ENCODE assay signal across 29 cellular contexts in the genomic region with DNA sequence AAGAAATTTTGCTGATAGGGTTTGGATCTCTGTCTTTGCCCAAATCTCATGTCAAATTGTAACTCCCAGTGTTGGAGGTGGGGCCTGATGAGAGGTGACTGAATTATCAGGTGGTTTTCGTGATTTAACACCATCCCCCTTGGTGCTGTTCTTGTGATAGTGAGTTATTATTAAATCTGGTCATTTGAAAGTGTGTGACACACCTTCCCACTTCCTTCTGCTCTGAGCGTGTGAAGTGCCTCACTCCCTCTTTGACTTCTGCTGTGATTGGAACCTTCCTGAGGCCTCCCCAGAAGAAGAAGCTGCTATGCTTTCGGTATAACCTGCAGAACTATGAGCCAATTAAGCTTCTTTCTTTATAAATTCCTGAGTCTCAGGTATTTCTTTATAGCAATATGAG.
"Had no signal": no experiment of that assay in that cellular context is flagged by ENCODE, and none has a peak within 500 bp of the region (broad histone marks: within the 10 kb centered on the region; RNA-seq: fewer than 3 reads in every experiment).

No MANE protein-coding gene starts in this region.

- H2AFZ ChIP-seq: parathyroid adenoma had no signal

- FAIRE-seq: small intestine had no signal

- H3K4me3 Mint-ChIP-seq: naive thymus-derived CD4-positive, alpha-beta T cell; nephron; neural crest cell; stimulated activated effector memory CD8-positive, alpha-beta T cell treated with anti-CD3 and anti-CD28 coated beads, Interleukin-12 subunit alpha, Interleukin-12 subunit beta, amount 100 ng/mL, for 72 hours; stimulated activated naive CD8-positive, alpha-beta T cell treated with anti-CD3 and anti-CD28 coated beads, Interleukin-15, amount 100 ng/mL, for 72 hours; type B pancreatic cell had no signal

- H3K4me1 ChIP-seq: parathyroid adenoma, psoas muscle, right lobe of liver, sigmoid colon, suprapubic skin, testis, tibial artery, transverse colon, upper lobe of right lung, uterus had no signal

- H3K79me2 ChIP-seq: parathyroid adenoma had no signal

- H3K4me1 Mint-ChIP-seq: nephron; neural crest cell; stimulated activated effector memory CD8-positive, alpha-beta T cell treated with anti-CD3 and anti-CD28 coated beads, Interleukin-12 subunit alpha, Interleukin-12 subunit beta, amount 100 ng/mL, for 72 hours; stimulated activated naive CD8-positive, alpha-beta T cell treated with anti-CD3 and anti-CD28 coated beads, Interleukin-15, amount 100 ng/mL, for 72 hours had no signal

- H3K4me3 ChIP-seq: psoas muscle, right lobe of liver, sigmoid colon, suprapubic skin, testis, tibial artery, transverse colon, upper lobe of right lung, uterus had no signal

- ATAC-seq: naive thymus-derived CD4-positive, alpha-beta T cell; psoas muscle; right cardiac atrium; right lobe of liver; stimulated activated effector memory CD8-positive, alpha-beta T cell treated with anti-CD3 and anti-CD28 coated beads, Interleukin-12 subunit alpha, Interleukin-12 subunit beta, amount 100 ng/mL, for 72 hours; stimulated activated naive CD8-positive, alpha-beta T cell treated with anti-CD3 and anti-CD28 coated beads, Interleukin-15, amount 100 ng/mL, for 72 hours; stimulated activated naive CD8-positive, alpha-beta T cell treated with anti-CD3 and anti-CD28 coated beads, Interleukin-15, Interleukin-2, amounts not matched to agents 100 U/mL and 50 U/mL, for 24 hours; upper lobe of right lung had no signal

- H3K9ac ChIP-seq: parathyroid adenoma had no signal

- H3K27ac Mint-ChIP-seq: naive thymus-derived CD4-positive, alpha-beta T cell; nephron; progenitor cell of endocrine pancreas; stimulated activated effector memory CD8-positive, alpha-beta T cell treated with anti-CD3 and anti-CD28 coated beads, Interleukin-12 subunit alpha, Interleukin-12 subunit beta, amount 100 ng/mL, for 72 hours; stimulated activated naive CD8-positive, alpha-beta T cell treated with anti-CD3 and anti-CD28 coated beads, Interleukin-15, amount 100 ng/mL, for 72 hours; type B pancreatic cell had no signal

- H3K27me3 ChIP-seq: neutrophil, right lobe of liver, sigmoid colon, suprapubic skin, testis, tibial artery, transverse colon, upper lobe of right lung, uterus had no signal

- DNase-seq: naive thymus-derived CD4-positive, alpha-beta T cell; nucleus accumbens; posterior cingulate gyrus; psoas muscle; right cardiac atrium; right lobe of liver; sigmoid colon; small intestine; stimulated activated CD4-positive, alpha-beta T cell treated with anti-CD3 and anti-CD28 coated beads, Interleukin-15, amount 100 ng/mL, for 24 hours; stimulated activated CD4-positive, alpha-beta T cell treated with anti-CD3 and anti-CD28 coated beads, Interleukin-2, amount 100 ng/mL, for 24 hours; stimulated activated CD4-positive, alpha-beta T cell treated with anti-CD3 and anti-CD28 coated beads, Interleukin-2, amount 100 ng/mL, for 48 hours; stimulated activated CD4-positive, alpha-beta T cell treated with anti-CD3 and anti-CD28 coated beads, Interleukin-4, amount 100 ng/mL, for 24 hours; stimulated activated naive CD4-positive, alpha-beta T cell; stimulated activated naive CD8-positive, alpha-beta T cell treated with anti-CD3 and anti-CD28 coated beads, Interleukin-15, amount 100 ng/mL, for 72 hours; stimulated activated naive CD8-positive, alpha-beta T cell treated with anti-CD3 and anti-CD28 coated beads, Interleukin-15, Interleukin-2, amounts not matched to agents 100 U/mL and 50 U/mL, for 24 hours; substantia nigra; testis; tibial artery; transverse colon; upper lobe of right lung; uterus had no signal

- H3K27me3 Mint-ChIP-seq: naive thymus-derived CD4-positive, alpha-beta T cell; progenitor cell of endocrine pancreas; stimulated activated naive CD8-positive, alpha-beta T cell treated with anti-CD3 and anti-CD28 coated beads, Interleukin-15, amount 100 ng/mL, for 72 hours; type B pancreatic cell had no signal

- H3K9me3 ChIP-seq: neutrophil, psoas muscle, sigmoid colon, testis, transverse colon, upper lobe of right lung, uterus had no signal

- H3K36me3 ChIP-seq: neutrophil, right lobe of liver, sigmoid colon, suprapubic skin, tibial artery, transverse colon, upper lobe of right lung, uterus had no signal

- H3K27ac ChIP-seq: neutrophil, parathyroid adenoma, psoas muscle, right lobe of liver, sigmoid colon, suprapubic skin, testis, tibial artery, transverse colon, upper lobe of right lung, uterus had no signal

- H3K36me3 Mint-ChIP-seq: naive thymus-derived CD4-positive, alpha-beta T cell; stimulated activated effector memory CD8-positive, alpha-beta T cell treated with anti-CD3 and anti-CD28 coated beads, Interleukin-12 subunit alpha, Interleukin-12 subunit beta, amount 100 ng/mL, for 72 hours had no signal
